Comparison of ENCODE assay signal across 8 cellular contexts in the genomic region with DNA sequence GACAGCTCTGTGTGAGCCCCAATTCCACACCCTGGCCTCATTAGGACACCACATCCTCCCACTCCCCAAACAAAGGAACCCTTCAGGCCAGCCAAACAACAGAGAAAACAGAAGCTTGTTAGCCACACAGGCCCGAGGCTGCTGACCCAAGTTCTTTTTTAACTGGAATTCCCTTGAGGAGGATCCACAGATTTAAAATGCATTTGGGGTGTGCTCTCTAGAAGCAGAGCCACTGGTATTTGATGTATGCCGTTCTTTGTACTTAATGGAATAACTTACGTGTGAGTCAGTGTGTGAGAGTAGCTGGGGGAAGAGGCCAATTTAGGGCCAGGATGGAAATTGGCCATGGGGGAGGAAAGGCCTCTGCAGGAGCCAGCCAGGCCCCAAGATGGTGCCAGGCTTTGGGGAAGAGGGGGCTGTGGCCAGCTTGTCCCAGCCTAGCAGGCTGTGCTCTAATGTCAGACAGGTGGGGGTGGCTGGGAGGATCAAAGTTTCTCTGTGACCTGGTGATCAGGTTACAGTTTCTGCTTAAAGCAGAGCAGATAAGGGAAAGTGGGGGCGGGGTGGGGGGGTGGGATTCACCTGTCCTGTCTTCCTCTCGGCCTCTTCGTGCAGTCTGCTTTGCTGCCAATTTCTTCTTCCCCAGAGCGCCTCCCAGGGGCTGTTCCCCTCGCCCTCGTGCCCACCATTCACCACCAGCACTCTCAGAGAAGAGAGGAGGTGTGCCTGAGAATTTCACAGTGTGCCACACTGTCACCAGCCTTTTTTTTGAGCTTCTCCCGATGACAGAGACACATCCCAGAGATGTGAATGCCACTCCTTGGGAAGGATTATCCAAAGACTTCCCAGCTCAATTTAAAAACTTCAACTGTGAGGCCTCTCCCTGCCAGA. TPM values are rescaled to one million over a fixed set of nuclear protein-coding genes. Genes with fewer than 3 reads are reported as not detected.
DNase-seq lines count a peak whose midpoint lies in the region; ATAC-seq, FAIRE-seq and TF ChIP-seq lines count a peak whose summit lies in the region.

No MANE protein-coding gene starts in this region.

- peaks cover 6% of the 10 kb centered on the region for H3K36me3 Mint-ChIP-seq in dendritic cell treated with granulocyte-macrophage colony-stimulating factor and Interleukin-4, amounts not matched to agents 40 ng/mL and 50 ng/mL, for 4 days (ENCODE audit: low read depth)

- H3K4me3 Mint-ChIP-seq in dendritic cell treated with granulocyte-macrophage colony-stimulating factor and Interleukin-4, amounts not matched to agents 40 ng/mL and 50 ng/mL, for 4 days: no peak overlapping the region

- peaks cover 44% of the 10 kb centered on the region for H3K4me1 Mint-ChIP-seq in dendritic cell treated with granulocyte-macrophage colony-stimulating factor and Interleukin-4, amounts not matched to agents 40 ng/mL and 50 ng/mL, for 4 days (ENCODE audit: low read depth)

- H3K9me3 Mint-ChIP-seq in dendritic cell treated with granulocyte-macrophage colony-stimulating factor and Interleukin-4, amounts not matched to agents 40 ng/mL and 50 ng/mL, for 4 days: peaks cover 11% of the 10 kb centered on the region

- H3K27me3 ChIP-seq in MG63 (no peaks in the 10 kb centered on the region), right lobe of liver (no peaks in the 10 kb centered on the region)

- no peak for TF ChIP-seq CTCF in right lobe of liver (IDR thresholded peaks at IDR 0.05)

- H3K9me3 ChIP-seq in MG63: no peaks in the 10 kb centered on the region
- no peaks in the 10 kb centered on the region for H3K9me3 ChIP-seq in right lobe of liver

- H3K27ac Mint-ChIP-seq in dendritic cell treated with granulocyte-macrophage colony-stimulating factor and Interleukin-4, amounts not matched to agents 40 ng/mL and 50 ng/mL, for 4 days: peak overlapping the region; percentile 76

- ATAC-seq in right lobe of liver (peak in 3 of 4 donors; percentile 23 to 58 (median 48)), GM19452 (IDR thresholded peaks at IDR 0.05; ENCODE audit: unreplicated experiment) (no peak)

- H3K36me3 ChIP-seq in MG63 (no peaks in the 10 kb centered on the region), right lobe of liver (no peaks in the 10 kb centered on the region)

- DNase-seq in AG08396 (ENCODE audit: low spot score) (peak; percentile 80), MG63 (peak; percentile 76), right lobe of liver (no peak), urothelium cell line (ENCODE audit: low spot score) (peak; percentile 83)
- no peak for DNase-seq in activated CD4-positive, alpha-beta T cell treated with anti-CD3 and anti-CD28 coated beads for 1 hour
- no peak for DNase-seq in effector CD4-positive, alpha-beta T cell

- no peak for TF ChIP-seq POLR2A in right lobe of liver (IDR thresholded peaks at IDR 0.05)

- FAIRE-seq in urothelium cell line (lab: Jason Lieb, UNC): peak; percentile 13

- H3K4me1 ChIP-seq in right lobe of liver: peaks cover 0 to 25% (median 14%) of the 10 kb centered on the region in 4 donors

- intact Hi-C loops in dendritic cell treated with granulocyte-macrophage colony-stimulating factor and Interleukin-4, amounts not matched to agents 40 ng/mL and 50 ng/mL, for 4 days (cut with micrococcal nuclease): no loop called here
- intact Hi-C loops in right lobe of liver (cut with DNase I): no loop called here

- H3K4me3 ChIP-seq in MG63 (no peak overlapping the region), right lobe of liver (no peak overlapping the region)

- H3K27ac ChIP-seq in right lobe of liver: no peak overlapping the region

- H3K27me3 Mint-ChIP-seq in dendritic cell treated with granulocyte-macrophage colony-stimulating factor and Interleukin-4, amounts not matched to agents 40 ng/mL and 50 ng/mL, for 4 days: no peaks in the 10 kb centered on the region

- 50% methylated on average over 7 of the region's 10 CpGs for WGBS in right lobe of liver (ENCODE audit: insufficient coverage, low coverage, low lambda C conversion rate, missing lambda C conversion rate)

RNA-seq across cellular contexts. Expression of gene TOM1L2, which starts 50.8 kb away (rescaled TPM):
- 8.3 and 12.8 TPM in 2 replicates for total RNA-seq in MG63 (2014; rRNA removed; shearing (Covaris generic); ENCODE audit: low replicate concordance)
- 10 to 100 TPM; 13.5 to 21.2 (median 16.0) TPM for total RNA-seq in right lobe of liver

RNA-seq across cellular contexts. Expression of gene DRC3, which starts 51.2 kb away (rescaled TPM):
- 1.3 TPM in 1 of 2 replicates, not detected in the other for total RNA-seq in MG63 (2014; rRNA removed; shearing (Covaris generic); ENCODE audit: low replicate concordance)
- total RNA-seq in right lobe of liver: under 1 TPM; 0.25 to 0.98 (median 0.72) TPM

Comparison
In these comparisons a context has a peak if more than half of its experiments do, and no peak if none do; other contexts are left out.
1. DNase-seq: peak in AG08396 (single experiment), MG63 (single experiment) and urothelium cell line (single experiment); none in right lobe of liver (0 of 3), activated CD4-positive, alpha-beta T cell treated with anti-CD3 and anti-CD28 coated beads for 1 hour (single experiment) and effector CD4-positive, alpha-beta T cell (single experiment).